Comparison of ENCODE assay signal across 1 cellular context in the genomic region with DNA sequence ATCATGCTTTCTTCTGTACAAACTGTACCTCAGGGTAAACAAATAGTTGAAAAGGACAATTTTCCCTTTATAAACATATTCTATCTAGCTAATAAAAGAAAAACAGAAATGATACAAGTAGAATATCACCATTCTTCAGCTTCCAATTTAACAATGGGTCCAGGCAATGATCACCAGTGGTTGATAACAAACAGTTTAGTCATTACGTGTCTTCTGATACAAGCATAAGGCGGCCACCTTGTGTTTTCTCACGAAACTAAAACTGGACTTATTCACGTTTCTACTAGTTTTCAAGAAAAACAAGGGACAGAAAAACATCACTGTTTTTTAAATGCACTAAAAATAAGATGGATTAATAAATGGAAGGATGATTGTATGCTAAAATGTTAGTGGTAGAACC.
TF ChIP-seq lines count a peak whose summit lies in the region.

No MANE protein-coding gene starts in this region.

TF ChIP-seq in WTC11, 78 proteins besides CTCF, POLR2A, EP300 and RAD21:
- TF ChIP-seq, protein P1, sequence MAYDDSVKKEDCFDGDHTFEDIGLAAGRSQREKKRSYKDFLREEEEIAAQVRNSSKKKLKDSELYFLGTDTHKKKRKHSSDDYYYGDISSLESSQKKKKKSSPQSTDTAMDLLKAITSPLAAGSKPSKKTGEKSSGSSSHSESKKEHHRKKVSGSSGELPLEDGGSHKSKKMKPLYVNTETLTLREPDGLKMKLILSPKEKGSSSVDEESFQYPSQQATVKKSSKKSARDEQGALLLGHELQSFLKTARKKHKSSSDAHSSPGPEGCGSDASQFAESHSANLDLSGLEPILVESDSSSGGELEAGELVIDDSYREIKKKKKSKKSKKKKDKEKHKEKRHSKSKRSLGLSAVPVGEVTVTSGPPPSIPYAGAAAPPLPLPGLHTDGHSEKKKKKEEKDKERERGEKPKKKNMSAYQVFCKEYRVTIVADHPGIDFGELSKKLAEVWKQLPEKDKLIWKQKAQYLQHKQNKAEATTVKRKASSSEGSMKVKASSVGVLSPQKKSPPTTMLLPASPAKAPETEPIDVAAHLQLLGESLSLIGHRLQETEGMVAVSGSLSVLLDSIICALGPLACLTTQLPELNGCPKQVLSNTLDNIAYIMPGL (CRISPR knock-in tag; IDR thresholded peaks at IDR 0.05) = no peak
- TF ChIP-seq, protein P2, sequence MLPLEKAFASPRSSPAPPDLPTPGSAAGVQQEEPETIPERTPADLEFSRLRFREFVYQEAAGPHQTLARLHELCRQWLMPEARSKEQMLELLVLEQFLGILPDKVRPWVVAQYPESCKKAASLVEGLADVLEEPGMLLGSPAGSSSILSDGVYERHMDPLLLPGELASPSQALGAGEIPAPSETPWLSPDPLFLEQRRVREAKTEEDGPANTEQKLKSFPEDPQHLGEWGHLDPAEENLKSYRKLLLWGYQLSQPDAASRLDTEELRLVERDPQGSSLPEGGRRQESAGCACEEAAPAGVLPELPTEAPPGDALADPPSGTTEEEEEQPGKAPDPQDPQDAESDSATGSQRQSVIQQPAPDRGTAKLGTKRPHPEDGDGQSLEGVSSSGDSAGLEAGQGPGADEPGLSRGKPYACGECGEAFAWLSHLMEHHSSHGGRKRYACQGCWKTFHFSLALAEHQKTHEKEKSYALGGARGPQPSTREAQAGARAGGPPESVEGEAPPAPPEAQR (CRISPR knock-in tag; IDR thresholded peaks at IDR 0.05) = no peak
- no peak for TF ChIP-seq GTF2I (CRISPR knock-in tag; conservative IDR thresholded peaks at IDR 0.05)
- TF ChIP-seq ZBTB21 (CRISPR knock-in tag; IDR thresholded peaks at IDR 0.05; ENCODE audit: borderline replicate concordance) = no peak
- TF ChIP-seq, protein P3, sequence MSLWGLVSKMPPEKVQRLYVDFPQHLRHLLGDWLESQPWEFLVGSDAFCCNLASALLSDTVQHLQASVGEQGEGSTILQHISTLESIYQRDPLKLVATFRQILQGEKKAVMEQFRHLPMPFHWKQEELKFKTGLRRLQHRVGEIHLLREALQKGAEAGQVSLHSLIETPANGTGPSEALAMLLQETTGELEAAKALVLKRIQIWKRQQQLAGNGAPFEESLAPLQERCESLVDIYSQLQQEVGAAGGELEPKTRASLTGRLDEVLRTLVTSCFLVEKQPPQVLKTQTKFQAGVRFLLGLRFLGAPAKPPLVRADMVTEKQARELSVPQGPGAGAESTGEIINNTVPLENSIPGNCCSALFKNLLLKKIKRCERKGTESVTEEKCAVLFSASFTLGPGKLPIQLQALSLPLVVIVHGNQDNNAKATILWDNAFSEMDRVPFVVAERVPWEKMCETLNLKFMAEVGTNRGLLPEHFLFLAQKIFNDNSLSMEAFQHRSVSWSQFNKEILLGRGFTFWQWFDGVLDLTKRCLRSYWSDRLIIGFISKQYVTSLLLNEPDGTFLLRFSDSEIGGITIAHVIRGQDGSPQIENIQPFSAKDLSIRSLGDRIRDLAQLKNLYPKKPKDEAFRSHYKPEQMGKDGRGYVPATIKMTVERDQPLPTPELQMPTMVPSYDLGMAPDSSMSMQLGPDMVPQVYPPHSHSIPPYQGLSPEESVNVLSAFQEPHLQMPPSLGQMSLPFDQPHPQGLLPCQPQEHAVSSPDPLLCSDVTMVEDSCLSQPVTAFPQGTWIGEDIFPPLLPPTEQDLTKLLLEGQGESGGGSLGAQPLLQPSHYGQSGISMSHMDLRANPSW (CRISPR knock-in tag; conservative IDR thresholded peaks at IDR 0.05; ENCODE audit: low read depth) = no peak
- TF ChIP-seq EMX1 (CRISPR knock-in tag; IDR thresholded peaks at IDR 0.05) = no peak
- no peak for TF ChIP-seq MXD4 (CRISPR knock-in tag; IDR thresholded peaks at IDR 0.05; ENCODE audit: borderline replicate concordance)
- TF ChIP-seq ELF4 (CRISPR knock-in tag; IDR thresholded peaks at IDR 0.05; ENCODE audit: low read depth) = no peak
- TF ChIP-seq, protein P4, sequence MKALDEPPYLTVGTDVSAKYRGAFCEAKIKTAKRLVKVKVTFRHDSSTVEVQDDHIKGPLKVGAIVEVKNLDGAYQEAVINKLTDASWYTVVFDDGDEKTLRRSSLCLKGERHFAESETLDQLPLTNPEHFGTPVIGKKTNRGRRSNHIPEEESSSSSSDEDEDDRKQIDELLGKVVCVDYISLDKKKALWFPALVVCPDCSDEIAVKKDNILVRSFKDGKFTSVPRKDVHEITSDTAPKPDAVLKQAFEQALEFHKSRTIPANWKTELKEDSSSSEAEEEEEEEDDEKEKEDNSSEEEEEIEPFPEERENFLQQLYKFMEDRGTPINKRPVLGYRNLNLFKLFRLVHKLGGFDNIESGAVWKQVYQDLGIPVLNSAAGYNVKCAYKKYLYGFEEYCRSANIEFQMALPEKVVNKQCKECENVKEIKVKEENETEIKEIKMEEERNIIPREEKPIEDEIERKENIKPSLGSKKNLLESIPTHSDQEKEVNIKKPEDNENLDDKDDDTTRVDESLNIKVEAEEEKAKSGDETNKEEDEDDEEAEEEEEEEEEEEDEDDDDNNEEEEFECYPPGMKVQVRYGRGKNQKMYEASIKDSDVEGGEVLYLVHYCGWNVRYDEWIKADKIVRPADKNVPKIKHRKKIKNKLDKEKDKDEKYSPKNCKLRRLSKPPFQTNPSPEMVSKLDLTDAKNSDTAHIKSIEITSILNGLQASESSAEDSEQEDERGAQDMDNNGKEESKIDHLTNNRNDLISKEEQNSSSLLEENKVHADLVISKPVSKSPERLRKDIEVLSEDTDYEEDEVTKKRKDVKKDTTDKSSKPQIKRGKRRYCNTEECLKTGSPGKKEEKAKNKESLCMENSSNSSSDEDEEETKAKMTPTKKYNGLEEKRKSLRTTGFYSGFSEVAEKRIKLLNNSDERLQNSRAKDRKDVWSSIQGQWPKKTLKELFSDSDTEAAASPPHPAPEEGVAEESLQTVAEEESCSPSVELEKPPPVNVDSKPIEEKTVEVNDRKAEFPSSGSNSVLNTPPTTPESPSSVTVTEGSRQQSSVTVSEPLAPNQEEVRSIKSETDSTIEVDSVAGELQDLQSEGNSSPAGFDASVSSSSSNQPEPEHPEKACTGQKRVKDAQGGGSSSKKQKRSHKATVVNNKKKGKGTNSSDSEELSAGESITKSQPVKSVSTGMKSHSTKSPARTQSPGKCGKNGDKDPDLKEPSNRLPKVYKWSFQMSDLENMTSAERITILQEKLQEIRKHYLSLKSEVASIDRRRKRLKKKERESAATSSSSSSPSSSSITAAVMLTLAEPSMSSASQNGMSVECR (CRISPR knock-in tag; IDR thresholded peaks at IDR 0.05; ENCODE audit: borderline replicate concordance) = no peak
- TF ChIP-seq GRHL2 (CRISPR knock-in tag; IDR thresholded peaks at IDR 0.05; ENCODE audit: insufficient replicate concordance, severe bottlenecking) = no peak
- TF ChIP-seq, protein P5, sequence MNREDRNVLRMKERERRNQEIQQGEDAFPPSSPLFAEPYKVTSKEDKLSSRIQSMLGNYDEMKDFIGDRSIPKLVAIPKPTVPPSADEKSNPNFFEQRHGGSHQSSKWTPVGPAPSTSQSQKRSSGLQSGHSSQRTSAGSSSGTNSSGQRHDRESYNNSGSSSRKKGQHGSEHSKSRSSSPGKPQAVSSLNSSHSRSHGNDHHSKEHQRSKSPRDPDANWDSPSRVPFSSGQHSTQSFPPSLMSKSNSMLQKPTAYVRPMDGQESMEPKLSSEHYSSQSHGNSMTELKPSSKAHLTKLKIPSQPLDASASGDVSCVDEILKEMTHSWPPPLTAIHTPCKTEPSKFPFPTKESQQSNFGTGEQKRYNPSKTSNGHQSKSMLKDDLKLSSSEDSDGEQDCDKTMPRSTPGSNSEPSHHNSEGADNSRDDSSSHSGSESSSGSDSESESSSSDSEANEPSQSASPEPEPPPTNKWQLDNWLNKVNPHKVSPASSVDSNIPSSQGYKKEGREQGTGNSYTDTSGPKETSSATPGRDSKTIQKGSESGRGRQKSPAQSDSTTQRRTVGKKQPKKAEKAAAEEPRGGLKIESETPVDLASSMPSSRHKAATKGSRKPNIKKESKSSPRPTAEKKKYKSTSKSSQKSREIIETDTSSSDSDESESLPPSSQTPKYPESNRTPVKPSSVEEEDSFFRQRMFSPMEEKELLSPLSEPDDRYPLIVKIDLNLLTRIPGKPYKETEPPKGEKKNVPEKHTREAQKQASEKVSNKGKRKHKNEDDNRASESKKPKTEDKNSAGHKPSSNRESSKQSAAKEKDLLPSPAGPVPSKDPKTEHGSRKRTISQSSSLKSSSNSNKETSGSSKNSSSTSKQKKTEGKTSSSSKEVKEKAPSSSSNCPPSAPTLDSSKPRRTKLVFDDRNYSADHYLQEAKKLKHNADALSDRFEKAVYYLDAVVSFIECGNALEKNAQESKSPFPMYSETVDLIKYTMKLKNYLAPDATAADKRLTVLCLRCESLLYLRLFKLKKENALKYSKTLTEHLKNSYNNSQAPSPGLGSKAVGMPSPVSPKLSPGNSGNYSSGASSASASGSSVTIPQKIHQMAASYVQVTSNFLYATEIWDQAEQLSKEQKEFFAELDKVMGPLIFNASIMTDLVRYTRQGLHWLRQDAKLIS (CRISPR knock-in tag; IDR thresholded peaks at IDR 0.05; ENCODE audit: borderline replicate concordance) = no peak
- TF ChIP-seq, protein P6, sequence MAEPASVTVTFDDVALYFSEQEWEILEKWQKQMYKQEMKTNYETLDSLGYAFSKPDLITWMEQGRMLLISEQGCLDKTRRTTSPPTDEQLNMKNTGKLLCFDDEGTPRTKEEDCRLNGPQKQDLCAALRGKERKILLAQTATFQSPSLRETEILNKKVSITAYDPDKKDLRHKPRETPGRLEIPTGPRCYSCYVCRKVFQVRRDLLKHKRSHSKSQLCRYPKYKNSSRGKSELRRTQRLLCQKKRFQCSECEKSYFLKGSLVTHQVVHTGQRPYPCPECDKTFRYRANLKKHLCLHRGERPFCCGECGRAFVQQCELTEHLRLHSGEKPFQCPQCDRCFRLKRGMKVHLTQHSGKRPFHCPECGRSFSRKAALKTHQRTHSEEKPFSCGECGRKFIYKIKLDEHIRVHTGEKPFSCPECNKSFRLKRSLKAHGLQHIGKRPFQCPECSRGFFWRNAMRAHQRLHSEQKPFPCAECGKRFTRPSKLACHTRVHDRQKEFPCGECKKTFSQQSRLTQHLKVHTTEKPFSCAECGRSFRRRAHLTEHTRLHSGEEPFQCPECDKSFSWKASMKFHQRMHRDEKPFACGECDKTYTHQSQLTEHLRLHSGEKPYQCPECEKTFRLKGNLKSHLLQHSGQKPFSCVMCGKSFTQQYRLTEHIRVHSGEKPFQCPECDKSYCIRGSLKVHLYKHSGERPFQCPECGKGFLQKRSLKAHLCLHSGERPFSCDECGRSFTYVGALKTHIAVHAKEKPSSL (CRISPR knock-in tag; conservative IDR thresholded peaks at IDR 0.05) = no peak
- TF ChIP-seq, protein P7, sequence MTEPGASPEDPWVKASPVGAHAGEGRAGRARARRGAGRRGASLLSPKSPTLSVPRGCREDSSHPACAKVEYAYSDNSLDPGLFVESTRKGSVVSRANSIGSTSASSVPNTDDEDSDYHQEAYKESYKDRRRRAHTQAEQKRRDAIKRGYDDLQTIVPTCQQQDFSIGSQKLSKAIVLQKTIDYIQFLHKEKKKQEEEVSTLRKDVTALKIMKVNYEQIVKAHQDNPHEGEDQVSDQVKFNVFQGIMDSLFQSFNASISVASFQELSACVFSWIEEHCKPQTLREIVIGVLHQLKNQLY (CRISPR knock-in tag; IDR thresholded peaks at IDR 0.05) = no peak
- no peak for TF ChIP-seq FOXK1 (CRISPR knock-in tag; IDR thresholded peaks at IDR 0.05)
- TF ChIP-seq ZNF416 (CRISPR knock-in tag; IDR thresholded peaks at IDR 0.05) = no peak
- TF ChIP-seq, protein P8, sequence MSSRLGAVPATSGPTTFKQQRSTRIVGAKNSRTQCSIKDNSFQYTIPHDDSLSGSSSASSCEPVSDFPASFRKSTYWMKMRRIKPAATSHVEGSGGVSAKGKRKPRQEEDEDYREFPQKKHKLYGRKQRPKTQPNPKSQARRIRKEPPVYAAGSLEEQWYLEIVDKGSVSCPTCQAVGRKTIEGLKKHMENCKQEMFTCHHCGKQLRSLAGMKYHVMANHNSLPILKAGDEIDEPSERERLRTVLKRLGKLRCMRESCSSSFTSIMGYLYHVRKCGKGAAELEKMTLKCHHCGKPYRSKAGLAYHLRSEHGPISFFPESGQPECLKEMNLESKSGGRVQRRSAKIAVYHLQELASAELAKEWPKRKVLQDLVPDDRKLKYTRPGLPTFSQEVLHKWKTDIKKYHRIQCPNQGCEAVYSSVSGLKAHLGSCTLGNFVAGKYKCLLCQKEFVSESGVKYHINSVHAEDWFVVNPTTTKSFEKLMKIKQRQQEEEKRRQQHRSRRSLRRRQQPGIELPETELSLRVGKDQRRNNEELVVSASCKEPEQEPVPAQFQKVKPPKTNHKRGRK (CRISPR knock-in tag; IDR thresholded peaks at IDR 0.05; ENCODE audit: borderline replicate concordance) = no peak
- no peak for TF ChIP-seq ZNF232 (CRISPR knock-in tag; IDR thresholded peaks at IDR 0.05)
